In genomic region chr3:185934726-185935464, GRCh38 we compare ENCODE assay signal across 8 cellular contexts. TPM values are rescaled to one million over a fixed set of nuclear protein-coding genes. Genes with fewer than 3 reads are reported as not detected.
A peak's percentile ranks its signal among the peaks of the same experiment; 100 is the strongest.
DNase-seq lines count a peak whose midpoint lies in the region; ATAC-seq and TF ChIP-seq lines count a peak whose summit lies in the region.

No MANE protein-coding gene starts in this region.

- ATAC-seq in natural killer cell (no peak), HG03159 (IDR thresholded peaks at IDR 0.05; ENCODE audit: unreplicated experiment) (no peak), HG02798 (IDR thresholded peaks at IDR 0.05; ENCODE audit: poor library complexity, unreplicated experiment) (no peak), GM21825 (IDR thresholded peaks at IDR 0.05; ENCODE audit: unreplicated experiment) (no peak)

- peak overlapping the region; percentile 96 to 100 (median 99) for H3K9ac ChIP-seq in BLaER1 treated with 17β-estradiol and CSF1 and Interleukin-3, amounts not matched to agents 10 nM and 100 nM
- peak overlapping the region; percentile 100 for H3K9ac ChIP-seq in KMS-11

- peak overlapping the region; percentile 100 for H3K27ac Mint-ChIP-seq in natural killer cell

- no peaks in the 10 kb centered on the region for H3K9me3 Mint-ChIP-seq in natural killer cell

- intact Hi-C loops in natural killer cell (cut with micrococcal nuclease): loop anchor here (1.0 to 10.0 kb wide), 5 partner anchors 8 to 847 kb away; partner anchors contain the start of genes EIF4A2 and SENP2

- peaks cover 79% of the 10 kb centered on the region for H3K79me2 ChIP-seq in KMS-11 (ENCODE audit: insufficient read depth, low read depth)

- H3K27ac ChIP-seq in BLaER1 treated with 17β-estradiol and CSF1 and Interleukin-3, amounts not matched to agents 10 nM and 100 nM: peak overlapping the region in 10 of 11 experiments; percentile 24 to 100 (median 100); a peak in 17 of 22 replicates
- H3K27ac ChIP-seq in KMS-11: peak overlapping the region; percentile 100; the same call in 1 of the 2 replicates

- TF ChIP-seq CTCF in KMS-11 (conservative IDR thresholded peaks at IDR 0.05; ENCODE audit: low read depth, low read length) (no peak), natural killer cell (IDR thresholded peaks at IDR 0.05) (no peak)

- no peaks in the 10 kb centered on the region for H3K27me3 Mint-ChIP-seq in natural killer cell (ENCODE audit: low read depth in 2 of 2)

- H3K9me3 ChIP-seq in BLaER1 treated with 17β-estradiol and CSF1 and Interleukin-3, amounts not matched to agents 10 nM and 100 nM (replicated peaks in 1 of 11): no peaks in the 10 kb centered on the region; a peak in 1 of 22 replicates

- DNase-seq in cerebellar cortex (ENCODE audit: low spot score) (peak; percentile 19), natural killer cell (no peak), amygdala (lab: John Stamatoyannopoulos, UW) (no peak)

- H3K4me3 ChIP-seq in BLaER1 treated with 17β-estradiol and CSF1 and Interleukin-3, amounts not matched to agents 10 nM and 100 nM: peak overlapping the region; percentile 82 to 99 (median 94)
- H3K4me3 ChIP-seq in KMS-11 (IDR thresholded peaks at IDR 0.05; ENCODE audit: insufficient read depth, low read depth, low read length): peak overlapping the region; percentile 81

- H3K27me3 ChIP-seq in BLaER1 treated with 17β-estradiol and CSF1 and Interleukin-3, amounts not matched to agents 10 nM and 100 nM: no peaks in the 10 kb centered on the region
- H3K27me3 ChIP-seq in KMS-11 (ENCODE audit: insufficient read depth, low read depth): no peaks in the 10 kb centered on the region

- peak overlapping the region; percentile 100 for H3K4me3 Mint-ChIP-seq in natural killer cell

- peaks cover 68 to 79% (median 73%) of the 10 kb centered on the region in 11 experiments for H4K20me1 ChIP-seq in BLaER1 treated with 17β-estradiol and CSF1 and Interleukin-3, amounts not matched to agents 10 nM and 100 nM
- H4K20me1 ChIP-seq in KMS-11 (ENCODE audit: insufficient read depth): peaks cover 69% of the 10 kb centered on the region

- H2AFZ ChIP-seq in KMS-11 (ENCODE audit: low read depth): no peak overlapping the region

- H3K36me3 Mint-ChIP-seq in natural killer cell: peaks cover 12% of the 10 kb centered on the region

- H3K36me3 ChIP-seq in BLaER1 treated with 17β-estradiol and CSF1 and Interleukin-3, amounts not matched to agents 10 nM and 100 nM: peaks cover 16 to 68% (median 37%) of the 10 kb centered on the region in 11 experiments; a peak in 21 of 22 replicates
- peaks cover 18% of the 10 kb centered on the region; the same call in 1 of the 2 replicates for H3K36me3 ChIP-seq in KMS-11 (ENCODE audit: insufficient read depth)

- peaks cover 82 to 83% of the 10 kb centered on the region in 2 donors for H3K4me1 Mint-ChIP-seq in natural killer cell

- peaks cover 47 to 62% (median 52%) of the 10 kb centered on the region in 10 experiments for H3K4me1 ChIP-seq in BLaER1 treated with 17β-estradiol and CSF1 and Interleukin-3, amounts not matched to agents 10 nM and 100 nM
- peaks cover 52% of the 10 kb centered on the region for H3K4me1 ChIP-seq in KMS-11 (ENCODE audit: low read depth, poor library complexity, severe bottlenecking)

- peak overlapping the region; percentile 81 to 97 (median 90) for H3K4me2 ChIP-seq in BLaER1 treated with 17β-estradiol and CSF1 and Interleukin-3, amounts not matched to agents 10 nM and 100 nM
- H3K4me2 ChIP-seq in KMS-11: peak overlapping the region; percentile 88

RNA-seq across cellular contexts. Expression of gene TRA2B, which starts 2.9 kb away (rescaled TPM):
- total RNA-seq in natural killer cell: 100 to 1,000 TPM; 565 to 669 (median 596) TPM
